Comparison of ENCODE assay signal across 10 cellular contexts in the genomic region with DNA sequence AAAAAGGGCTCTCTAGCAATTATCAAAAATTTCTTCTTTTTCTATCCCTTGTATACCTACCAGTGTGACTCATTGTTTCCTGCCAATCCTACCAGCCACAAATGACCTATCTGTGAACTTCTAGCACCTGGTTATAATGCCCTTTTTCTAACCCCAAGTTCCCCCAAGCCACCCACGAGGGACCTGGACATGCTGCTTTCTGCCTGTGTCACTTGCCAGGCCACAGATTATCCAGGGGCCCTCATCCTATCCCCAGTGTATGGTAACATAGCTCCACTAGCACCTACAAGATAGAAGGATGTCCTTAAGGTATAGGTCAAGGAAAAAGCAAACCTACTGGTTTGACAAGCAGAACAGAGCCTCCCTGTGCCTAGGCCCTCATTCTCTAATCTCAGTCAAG. TPM values are rescaled to one million over a fixed set of nuclear protein-coding genes. Genes with fewer than 3 reads are reported as not detected.
DNase-seq lines count a peak whose midpoint lies in the region; ATAC-seq and TF ChIP-seq lines count a peak whose summit lies in the region.
"Had no signal": no experiment of that assay in that cellular context is flagged by ENCODE, and none has a peak within 500 bp of the region (broad histone marks: within the 10 kb centered on the region; RNA-seq: fewer than 3 reads in every experiment).

No MANE protein-coding gene starts in this region.

- H3K27me3 ChIP-seq in PC-3 (ENCODE audit: low read length), result no peaks in the 10 kb centered on the region

- H3K36me3 ChIP-seq in PC-3 (ENCODE audit: low read depth, low read length), result peaks cover 6% of the 10 kb centered on the region; the same call in 1 of the 2 replicates

- H3F3A ChIP-seq in PC-3 (ENCODE audit: low read length, unreplicated experiment), result no peaks in the 10 kb centered on the region

- H3K4me1 Mint-ChIP-seq in progenitor cell of endocrine pancreas (ENCODE audit: low read depth), result peaks cover 6% of the 10 kb centered on the region

- POLR2A ChIA-PET in PC-3 (lab: Charles Lee; ENCODE audit: unreplicated experiment), result no interaction called here

- H3K4me1 ChIP-seq in PC-3 (ENCODE audit: insufficient read depth, low read length), result peaks cover 34% of the 10 kb centered on the region

- no peak overlapping the region for H3K27ac Mint-ChIP-seq in progenitor cell of endocrine pancreas

- ATAC-seq in PC-3, result peak; percentile 70
- no peak for ATAC-seq in GM21360 (IDR thresholded peaks at IDR 0.05; ENCODE audit: unreplicated experiment)

- no peaks in the 10 kb centered on the region for H3K9me2 ChIP-seq in PC-3 (replicated peaks; ENCODE audit: low read length)

- H2AFZ ChIP-seq in PC-3 (ENCODE audit: low read length), result no peak overlapping the region

- no TSS peak for BruUV-seq in PC-3 (replicated peaks; lab: Mats Ljungman, UMichigan)

- no peak overlapping the region for H3K4me3 Mint-ChIP-seq in progenitor cell of endocrine pancreas (ENCODE audit: low read depth)

- CTCF ChIA-PET in PC-3 (lab: Charles Lee), result no interaction called here

- intact Hi-C loops in PC-3 (cut with micrococcal nuclease), result loop anchor here (5.0 kb wide), 1 partner anchor 34 kb away; no protein-coding TSS in a partner anchor
- intact Hi-C loops in posterior cingulate gyrus (cut with DNase I), result no loop called here

- peaks cover 6% of the 10 kb centered on the region for H3K36me3 Mint-ChIP-seq in progenitor cell of endocrine pancreas (ENCODE audit: insufficient read depth)

- TF ChIP-seq CTCF in PC-3 (conservative IDR thresholded peaks at IDR 0.05; ENCODE audit: low read depth, low read length) (no peak), progenitor cell of endocrine pancreas (IDR thresholded peaks at IDR 0.05; ENCODE audit: unreplicated experiment) (no peak)

- DNase-seq in SIG-M5 treated with dmso at 0.1 percent for 504 hours (lab: John Stamatoyannopoulos, UW; ENCODE audit: unreplicated experiment), result peak; percentile 29
- DNase-seq in SIG-M5 (lab: John Stamatoyannopoulos, UW), result no peak
- peak; percentile 63 for DNase-seq in PC-3
- peak; percentile 54 for DNase-seq in astrocyte of the hippocampus (ENCODE audit: low read depth, low spot score)
- peak; percentile 55 for DNase-seq in stimulated activated CD8-positive, alpha-beta memory T cell treated with anti-CD3 and anti-CD28 coated beads, Interleukin-4, amount 100 ng/mL, for 48 hours
- DNase-seq in progenitor cell of endocrine pancreas (ENCODE audit: low spot score, unreplicated experiment), result no peak
- no peak for DNase-seq in posterior cingulate gyrus
- DNase-seq: NCI-H774 had no signal

- H3K27ac ChIP-seq in PC-3 (ENCODE audit: low read length), result no peak overlapping the region

- no peak overlapping the region for H3K9ac ChIP-seq in PC-3 (ENCODE audit: low read length)

- H3K27me3 Mint-ChIP-seq in progenitor cell of endocrine pancreas, result no peaks in the 10 kb centered on the region

- peaks cover 4% of the 10 kb centered on the region; the same call in 1 of the 2 replicates for H4K20me1 ChIP-seq in PC-3 (ENCODE audit: low read length)

- no peak overlapping the region for H3K4me3 ChIP-seq in PC-3 (ENCODE audit: low read length)
- H3K4me3 ChIP-seq: lung had no signal

- H3K9me3 ChIP-seq in PC-3 (ENCODE audit: low read length), result no peaks in the 10 kb centered on the region

- peaks cover 95% of the 10 kb centered on the region for H3K79me2 ChIP-seq in PC-3 (ENCODE audit: low read length)

- peak overlapping the region; percentile 27 for H3K4me2 ChIP-seq in PC-3 (ENCODE audit: low read length)

- no peaks in the 10 kb centered on the region for H3K9me3 Mint-ChIP-seq in progenitor cell of endocrine pancreas (ENCODE audit: low read depth)

RNA-seq across cellular contexts. Expression of gene AAK1, which starts 26.8 kb away (rescaled TPM):
- total RNA-seq in PC-3 (2014; rRNA removed) (46.8 and 47.9 TPM in 2 replicates), progenitor cell of endocrine pancreas (42.5 and 43.4 TPM in 2 replicates)

Comparison
In these comparisons a context has a peak if more than half of its experiments do, and no peak if none do; other contexts are left out.
1. DNase-seq: peak in SIG-M5 treated with dmso at 0.1 percent for 504 hours (single experiment), PC-3 (single experiment), astrocyte of the hippocampus (single experiment) and stimulated activated CD8-positive, alpha-beta memory T cell treated with anti-CD3 and anti-CD28 coated beads, Interleukin-4, amount 100 ng/mL, for 48 hours (single experiment); none in SIG-M5 (single experiment), progenitor cell of endocrine pancreas (single experiment) and posterior cingulate gyrus (0 of 10).